Comparison of ENCODE assay signal across 1 cellular context in genomic region chr18:63152791-63153190, GRCh38.
TF ChIP-seq lines count a peak whose summit lies in the region.

No MANE protein-coding gene starts in this region.

TF ChIP-seq in GM12878, 131 proteins besides CTCF, POLR2A, EP300 and RAD21 (continued from another document):
- TF ChIP-seq CEBPZ (IDR thresholded peaks at IDR 0.05; ENCODE audit: low read depth, low read length) (no peak), STAT3 (IDR thresholded peaks at IDR 0.05; ENCODE audit: low read depth, low read length) (no peak), MEF2B (IDR thresholded peaks at IDR 0.05; ENCODE audit: partially characterized antibody, poor library complexity, severe bottlenecking) (no peak), NR2C1 (IDR thresholded peaks at IDR 0.05) (no peak), SMARCA5 (IDR thresholded peaks at IDR 0.05) (no peak), CREB1 (IDR thresholded peaks at IDR 0.05; ENCODE audit: low read depth) (no peak), TARDBP (IDR thresholded peaks at IDR 0.05; ENCODE audit: borderline replicate concordance) (no peak), KLF5 (IDR thresholded peaks at IDR 0.05; ENCODE audit: partially characterized antibody) (no peak), EGR1 (IDR thresholded peaks at IDR 0.05; ENCODE audit: borderline replicate concordance in 1 of 2, low read depth in 2 of 2, low read length in 2 of 2) (no peak), BMI1 (IDR thresholded peaks at IDR 0.05; ENCODE audit: borderline replicate concordance) (no peak), FOS (IDR thresholded peaks at IDR 0.05; ENCODE audit: borderline replicate concordance, extremely low read depth, insufficient read length) (no peak), EZH2 (IDR thresholded peaks at IDR 0.05; ENCODE audit: borderline replicate concordance, control insufficient read depth, low read depth, low read length) (no peak), NR2C2 (IDR thresholded peaks at IDR 0.05; ENCODE audit: borderline replicate concordance, control insufficient read depth, insufficient read length, low read depth) (no peak), SMC3 (IDR thresholded peaks at IDR 0.05; ENCODE audit: borderline replicate concordance, low read length) (no peak), WRNIP1 (IDR thresholded peaks at IDR 0.05; ENCODE audit: borderline replicate concordance, low read depth, low read length) (no peak), RELA (IDR thresholded peaks at IDR 0.05; ENCODE audit: borderline replicate concordance, partially characterized antibody) (no peak), SUPT20H (IDR thresholded peaks at IDR 0.05; ENCODE audit: borderline replicate concordance, control insufficient read depth, low read depth, low read length) (no peak), NFIC (IDR thresholded peaks at IDR 0.05; ENCODE audit: low read depth, low read length) (no peak), CBX3 (IDR thresholded peaks at IDR 0.05; ENCODE audit: borderline replicate concordance, low read depth) (no peak), RCOR1 (conservative IDR thresholded peaks at IDR 0.05; ENCODE audit: low read depth, low read length) (no peak), PML (IDR thresholded peaks at IDR 0.05; ENCODE audit: low read length) (no peak), ZNF274 (IDR thresholded peaks at IDR 0.05; ENCODE audit: insufficient read depth, insufficient read length) (no peak), DPF2 (IDR thresholded peaks at IDR 0.05) (no peak), SRF (IDR thresholded peaks at IDR 0.05; ENCODE audit: low read depth in 2 of 2, low read length in 2 of 2) (no peak), HCFC1 (IDR thresholded peaks at IDR 0.05; ENCODE audit: low read length) (no peak), NBN (IDR thresholded peaks at IDR 0.05) (peak; percentile 66), CHD2 (IDR thresholded peaks at IDR 0.05; ENCODE audit: borderline replicate concordance, low read depth, low read length) (no peak), E2F8 (IDR thresholded peaks at IDR 0.05; ENCODE audit: low read depth, partially characterized antibody) (no peak), ASH2L (IDR thresholded peaks at IDR 0.05; ENCODE audit: borderline replicate concordance, low read depth) (no peak), SIX5 (IDR thresholded peaks at IDR 0.05; ENCODE audit: low read depth, low read length, severe bottlenecking) (no peak), NR2F1 (conservative IDR thresholded peaks at IDR 0.05) (no peak), GATAD2B (conservative IDR thresholded peaks at IDR 0.05; ENCODE audit: low read depth) (no peak), GABPA (IDR thresholded peaks at IDR 0.05; ENCODE audit: low read depth) (no peak), LARP7 (IDR thresholded peaks at IDR 0.05) (no peak), FOXM1 (IDR thresholded peaks at IDR 0.05; ENCODE audit: low read depth, low read length) (no peak), BCL11A (IDR thresholded peaks at IDR 0.05; ENCODE audit: low read depth, low read length) (peak; percentile 88), CBX5 (IDR thresholded peaks at IDR 0.05; ENCODE audit: low read depth) (no peak), CEBPB (IDR thresholded peaks at IDR 0.05; ENCODE audit: borderline replicate concordance in 1 of 2, low read depth in 2 of 2, low read length in 2 of 2) (no peak), HDAC2 (IDR thresholded peaks at IDR 0.05) (no peak), EED (IDR thresholded peaks at IDR 0.05; ENCODE audit: low read depth) (peak; percentile 77)
- TF ChIP-seq, protein P1, sequence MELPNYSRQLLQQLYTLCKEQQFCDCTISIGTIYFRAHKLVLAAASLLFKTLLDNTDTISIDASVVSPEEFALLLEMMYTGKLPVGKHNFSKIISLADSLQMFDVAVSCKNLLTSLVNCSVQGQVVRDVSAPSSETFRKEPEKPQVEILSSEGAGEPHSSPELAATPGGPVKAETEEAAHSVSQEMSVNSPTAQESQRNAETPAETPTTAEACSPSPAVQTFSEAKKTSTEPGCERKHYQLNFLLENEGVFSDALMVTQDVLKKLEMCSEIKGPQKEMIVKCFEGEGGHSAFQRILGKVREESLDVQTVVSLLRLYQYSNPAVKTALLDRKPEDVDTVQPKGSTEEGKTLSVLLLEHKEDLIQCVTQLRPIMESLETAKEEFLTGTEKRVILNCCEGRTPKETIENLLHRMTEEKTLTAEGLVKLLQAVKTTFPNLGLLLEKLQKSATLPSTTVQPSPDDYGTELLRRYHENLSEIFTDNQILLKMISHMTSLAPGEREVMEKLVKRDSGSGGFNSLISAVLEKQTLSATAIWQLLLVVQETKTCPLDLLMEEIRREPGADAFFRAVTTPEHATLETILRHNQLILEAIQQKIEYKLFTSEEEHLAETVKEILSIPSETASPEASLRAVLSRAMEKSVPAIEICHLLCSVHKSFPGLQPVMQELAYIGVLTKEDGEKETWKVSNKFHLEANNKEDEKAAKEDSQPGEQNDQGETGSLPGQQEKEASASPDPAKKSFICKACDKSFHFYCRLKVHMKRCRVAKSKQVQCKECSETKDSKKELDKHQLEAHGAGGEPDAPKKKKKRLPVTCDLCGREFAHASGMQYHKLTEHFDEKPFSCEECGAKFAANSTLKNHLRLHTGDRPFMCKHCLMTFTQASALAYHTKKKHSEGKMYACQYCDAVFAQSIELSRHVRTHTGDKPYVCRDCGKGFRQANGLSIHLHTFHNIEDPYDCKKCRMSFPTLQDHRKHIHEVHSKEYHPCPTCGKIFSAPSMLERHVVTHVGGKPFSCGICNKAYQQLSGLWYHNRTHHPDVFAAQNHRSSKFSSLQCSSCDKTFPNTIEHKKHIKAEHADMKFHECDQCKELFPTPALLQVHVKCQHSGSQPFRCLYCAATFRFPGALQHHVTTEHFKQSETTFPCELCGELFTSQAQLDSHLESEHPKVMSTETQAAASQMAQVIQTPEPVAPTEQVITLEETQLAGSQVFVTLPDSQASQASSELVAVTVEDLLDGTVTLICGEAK (IDR thresholded peaks at IDR 0.05; ENCODE audit: borderline replicate concordance), result no peak
- TF ChIP-seq, protein P2, sequence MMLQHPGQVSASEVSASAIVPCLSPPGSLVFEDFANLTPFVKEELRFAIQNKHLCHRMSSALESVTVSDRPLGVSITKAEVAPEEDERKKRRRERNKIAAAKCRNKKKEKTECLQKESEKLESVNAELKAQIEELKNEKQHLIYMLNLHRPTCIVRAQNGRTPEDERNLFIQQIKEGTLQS (IDR thresholded peaks at IDR 0.05; ENCODE audit: borderline replicate concordance, extremely low read depth, low read depth, low read length), result no peak
- TF ChIP-seq, protein P3, sequence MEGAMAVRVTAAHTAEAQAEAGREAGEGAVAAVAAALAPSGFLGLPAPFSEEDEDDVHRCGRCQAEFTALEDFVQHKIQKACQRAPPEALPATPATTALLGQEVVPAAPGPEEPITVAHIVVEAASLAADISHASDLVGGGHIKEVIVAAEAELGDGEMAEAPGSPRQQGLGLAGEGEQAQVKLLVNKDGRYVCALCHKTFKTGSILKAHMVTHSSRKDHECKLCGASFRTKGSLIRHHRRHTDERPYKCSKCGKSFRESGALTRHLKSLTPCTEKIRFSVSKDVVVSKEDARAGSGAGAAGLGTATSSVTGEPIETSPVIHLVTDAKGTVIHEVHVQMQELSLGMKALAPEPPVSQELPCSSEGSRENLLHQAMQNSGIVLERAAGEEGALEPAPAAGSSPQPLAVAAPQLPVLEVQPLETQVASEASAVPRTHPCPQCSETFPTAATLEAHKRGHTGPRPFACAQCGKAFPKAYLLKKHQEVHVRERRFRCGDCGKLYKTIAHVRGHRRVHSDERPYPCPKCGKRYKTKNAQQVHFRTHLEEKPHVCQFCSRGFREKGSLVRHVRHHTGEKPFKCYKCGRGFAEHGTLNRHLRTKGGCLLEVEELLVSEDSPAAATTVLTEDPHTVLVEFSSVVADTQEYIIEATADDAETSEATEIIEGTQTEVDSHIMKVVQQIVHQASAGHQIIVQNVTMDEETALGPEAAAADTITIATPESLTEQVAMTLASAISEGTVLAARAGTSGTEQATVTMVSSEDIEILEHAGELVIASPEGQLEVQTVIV (IDR thresholded peaks at IDR 0.05; ENCODE audit: borderline replicate concordance, partially characterized antibody), result no peak
- TF ChIP-seq, protein P4, sequence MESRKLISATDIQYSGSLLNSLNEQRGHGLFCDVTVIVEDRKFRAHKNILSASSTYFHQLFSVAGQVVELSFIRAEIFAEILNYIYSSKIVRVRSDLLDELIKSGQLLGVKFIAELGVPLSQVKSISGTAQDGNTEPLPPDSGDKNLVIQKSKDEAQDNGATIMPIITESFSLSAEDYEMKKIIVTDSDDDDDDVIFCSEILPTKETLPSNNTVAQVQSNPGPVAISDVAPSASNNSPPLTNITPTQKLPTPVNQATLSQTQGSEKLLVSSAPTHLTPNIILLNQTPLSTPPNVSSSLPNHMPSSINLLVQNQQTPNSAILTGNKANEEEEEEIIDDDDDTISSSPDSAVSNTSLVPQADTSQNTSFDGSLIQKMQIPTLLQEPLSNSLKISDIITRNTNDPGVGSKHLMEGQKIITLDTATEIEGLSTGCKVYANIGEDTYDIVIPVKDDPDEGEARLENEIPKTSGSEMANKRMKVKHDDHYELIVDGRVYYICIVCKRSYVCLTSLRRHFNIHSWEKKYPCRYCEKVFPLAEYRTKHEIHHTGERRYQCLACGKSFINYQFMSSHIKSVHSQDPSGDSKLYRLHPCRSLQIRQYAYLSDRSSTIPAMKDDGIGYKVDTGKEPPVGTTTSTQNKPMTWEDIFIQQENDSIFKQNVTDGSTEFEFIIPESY (IDR thresholded peaks at IDR 0.05), result no peak
- TF ChIP-seq, protein P5, sequence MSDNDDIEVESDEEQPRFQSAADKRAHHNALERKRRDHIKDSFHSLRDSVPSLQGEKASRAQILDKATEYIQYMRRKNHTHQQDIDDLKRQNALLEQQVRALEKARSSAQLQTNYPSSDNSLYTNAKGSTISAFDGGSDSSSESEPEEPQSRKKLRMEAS (IDR thresholded peaks at IDR 0.05; ENCODE audit: low read depth, low read length), result no peak
- TF ChIP-seq, protein P6, sequence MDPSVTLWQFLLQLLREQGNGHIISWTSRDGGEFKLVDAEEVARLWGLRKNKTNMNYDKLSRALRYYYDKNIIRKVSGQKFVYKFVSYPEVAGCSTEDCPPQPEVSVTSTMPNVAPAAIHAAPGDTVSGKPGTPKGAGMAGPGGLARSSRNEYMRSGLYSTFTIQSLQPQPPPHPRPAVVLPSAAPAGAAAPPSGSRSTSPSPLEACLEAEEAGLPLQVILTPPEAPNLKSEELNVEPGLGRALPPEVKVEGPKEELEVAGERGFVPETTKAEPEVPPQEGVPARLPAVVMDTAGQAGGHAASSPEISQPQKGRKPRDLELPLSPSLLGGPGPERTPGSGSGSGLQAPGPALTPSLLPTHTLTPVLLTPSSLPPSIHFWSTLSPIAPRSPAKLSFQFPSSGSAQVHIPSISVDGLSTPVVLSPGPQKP (IDR thresholded peaks at IDR 0.05; ENCODE audit: low read depth, low read length), result no peak
- TF ChIP-seq, protein P7, sequence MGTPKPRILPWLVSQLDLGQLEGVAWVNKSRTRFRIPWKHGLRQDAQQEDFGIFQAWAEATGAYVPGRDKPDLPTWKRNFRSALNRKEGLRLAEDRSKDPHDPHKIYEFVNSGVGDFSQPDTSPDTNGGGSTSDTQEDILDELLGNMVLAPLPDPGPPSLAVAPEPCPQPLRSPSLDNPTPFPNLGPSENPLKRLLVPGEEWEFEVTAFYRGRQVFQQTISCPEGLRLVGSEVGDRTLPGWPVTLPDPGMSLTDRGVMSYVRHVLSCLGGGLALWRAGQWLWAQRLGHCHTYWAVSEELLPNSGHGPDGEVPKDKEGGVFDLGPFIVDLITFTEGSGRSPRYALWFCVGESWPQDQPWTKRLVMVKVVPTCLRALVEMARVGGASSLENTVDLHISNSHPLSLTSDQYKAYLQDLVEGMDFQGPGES (IDR thresholded peaks at IDR 0.05), result no peak
